Comparison of ENCODE assay signal across 8 cellular contexts in the genomic region with DNA sequence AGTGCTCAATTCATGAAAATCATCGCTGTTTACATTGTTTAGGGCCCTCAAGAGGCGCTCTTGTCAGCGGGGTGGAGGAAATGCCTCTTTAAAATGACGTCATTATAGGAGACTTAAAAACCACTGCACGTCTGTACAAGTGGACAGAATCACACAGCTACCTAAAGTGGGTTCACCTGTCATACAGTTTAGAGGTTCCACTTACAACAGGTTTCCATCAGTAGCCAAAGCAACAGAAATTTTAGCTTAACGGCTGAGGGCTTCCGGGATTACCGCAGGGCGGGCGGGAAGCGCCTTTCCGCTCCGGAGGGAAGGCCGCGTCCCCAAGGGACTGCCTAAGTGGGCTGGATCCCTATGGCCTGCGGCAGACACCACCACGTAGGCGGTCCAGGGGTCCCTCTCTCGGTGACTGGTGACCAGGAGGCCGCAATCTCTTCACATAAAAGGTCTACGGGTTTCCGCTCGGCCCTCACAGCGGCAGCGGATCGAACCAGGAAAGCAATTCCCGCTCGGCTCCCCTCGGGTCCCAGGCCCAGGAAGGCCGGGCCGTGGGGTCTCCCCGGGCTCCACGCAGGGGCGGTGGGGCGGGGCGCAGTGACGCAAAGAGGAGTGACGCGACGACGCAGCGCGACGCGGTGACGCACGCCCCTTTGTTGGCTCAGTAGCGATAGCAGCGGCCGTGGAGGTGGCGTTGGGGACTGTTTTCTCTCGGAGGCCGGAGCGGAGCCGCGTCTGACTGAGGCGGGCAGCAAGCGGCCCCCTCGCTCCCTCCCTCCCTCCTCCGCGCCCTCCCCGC. TPM values are rescaled to one million over a fixed set of nuclear protein-coding genes. Genes with fewer than 3 reads are reported as not detected.
DNase-seq lines count a peak whose midpoint lies in the region; ATAC-seq and TF ChIP-seq lines count a peak whose summit lies in the region.

A gene with protein sequence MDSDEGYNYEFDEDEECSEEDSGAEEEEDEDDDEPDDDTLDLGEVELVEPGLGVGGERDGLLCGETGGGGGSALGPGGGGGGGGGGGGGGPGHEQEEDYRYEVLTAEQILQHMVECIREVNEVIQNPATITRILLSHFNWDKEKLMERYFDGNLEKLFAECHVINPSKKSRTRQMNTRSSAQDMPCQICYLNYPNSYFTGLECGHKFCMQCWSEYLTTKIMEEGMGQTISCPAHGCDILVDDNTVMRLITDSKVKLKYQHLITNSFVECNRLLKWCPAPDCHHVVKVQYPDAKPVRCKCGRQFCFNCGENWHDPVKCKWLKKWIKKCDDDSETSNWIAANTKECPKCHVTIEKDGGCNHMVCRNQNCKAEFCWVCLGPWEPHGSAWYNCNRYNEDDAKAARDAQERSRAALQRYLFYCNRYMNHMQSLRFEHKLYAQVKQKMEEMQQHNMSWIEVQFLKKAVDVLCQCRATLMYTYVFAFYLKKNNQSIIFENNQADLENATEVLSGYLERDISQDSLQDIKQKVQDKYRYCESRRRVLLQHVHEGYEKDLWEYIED (plus strand): TSS at position 661 of the 796 bp plus-strand sequence. CDS start 310 bp downstream, outside the sequence.

- peak within 1 kb of the TSS; percentile 10; the same call in 1 of the 3 replicates for H2BK15ac ChIP-seq in IMR-90 (ENCODE audit: low read depth, low read length)

- H3K9me3 ChIP-seq in IMR-90 (ENCODE audit: control insufficient read depth, insufficient read depth, low read length) (no peaks in the 10 kb centered on the region), OCI-LY7 (ENCODE audit: low read length) (no peaks in the 10 kb centered on the region), mucosa of rectum (ENCODE audit: control insufficient read depth in 2 of 2, low read length in 2 of 2) (no peaks in the 10 kb centered on the region)

- H3K27me3 ChIP-seq in IMR-90 (ENCODE audit: control insufficient read depth, insufficient read depth, low read length), result no peaks in the 10 kb centered on the region
- no peaks in the 10 kb centered on the region for H3K27me3 ChIP-seq in mucosa of rectum (ENCODE audit: control insufficient read depth in 2 of 2, insufficient read depth in 2 of 2, low read length in 2 of 2)

- H2BK20ac ChIP-seq in IMR-90 (ENCODE audit: low read depth, low read length), result no peak within 1 kb of the TSS; the same call in 1 of the 2 replicates

- peaks cover 0 to 26% of the 10 kb centered on the region in 2 experiments; a peak in 3 of 4 replicates for H3K79me1 ChIP-seq in IMR-90 (ENCODE audit: low read depth in 1 of 2, low read length in 2 of 2)

- H3K36me3 ChIP-seq in IMR-90 (ENCODE audit: control insufficient read depth, insufficient read depth, low read length), result peaks cover 5% of the 10 kb centered on the region; the same call in 1 of the 2 replicates
- peaks cover 38% of the 10 kb centered on the region for H3K36me3 ChIP-seq in OCI-LY7 (ENCODE audit: insufficient read depth, low read length)
- H3K36me3 ChIP-seq in mucosa of rectum (ENCODE audit: control insufficient read depth in 2 of 2, insufficient read depth in 2 of 2, low read length in 2 of 2), result peaks cover 3% of the 10 kb centered on the region in 2 donors

- peak within 1 kb of the TSS; percentile 96 for H3K23ac ChIP-seq in IMR-90 (ENCODE audit: low read depth, low read length)

- H4K91ac ChIP-seq in IMR-90 (ENCODE audit: insufficient read depth, low read depth, low read length), result peak within 1 kb of the TSS; percentile 97

- H3K27ac ChIP-seq in IMR-90 (ENCODE audit: insufficient read depth, low read length) (peak within 1 kb of the TSS; percentile 98), OCI-LY7 (ENCODE audit: low read depth, low read length, poor library complexity, severe bottlenecking) (peak within 1 kb of the TSS; percentile 85), mucosa of rectum (ENCODE audit: low read depth in 2 of 2, low read length in 2 of 2) (peak within 1 kb of the TSS; percentile 100)

- peak within 1 kb of the TSS; percentile 96 for H4K5ac ChIP-seq in IMR-90 (ENCODE audit: low read depth, low read length)

- H2BK5ac ChIP-seq in IMR-90 (ENCODE audit: low read depth, low read length, poor library complexity, severe bottlenecking), result peak within 1 kb of the TSS; percentile 98

- H3K9me2 ChIP-seq in OCI-LY7 (ENCODE audit: insufficient read depth, low read length), result no peaks in the 10 kb centered on the region

- peak within 1 kb of the TSS; percentile 94 to 99 for H4K8ac ChIP-seq in IMR-90 (ENCODE audit: low read depth in 2 of 2, low read length in 2 of 2)

- TF ChIP-seq RAD21 in IMR-90 (IDR thresholded peaks at IDR 0.05; ENCODE audit: low read length), result peak; percentile 45

- H3K4me3 ChIP-seq in IMR-90 (ENCODE audit: insufficient read depth, low read depth, low read length) (peak within 1 kb of the TSS; percentile 97), OCI-LY7 (ENCODE audit: low read depth, low read length, poor library complexity, severe bottlenecking) (peak within 1 kb of the TSS; percentile 94), epithelial cell of proximal tubule (ENCODE audit: low read depth, low read length) (peak within 1 kb of the TSS; percentile 84), mucosa of rectum (ENCODE audit: low read length in 2 of 2) (peak within 1 kb of the TSS; percentile 85 to 95)

- peak; percentile 71 for DNase-seq in DMS153 (lab: John Stamatoyannopoulos, UW)
- peak; percentile 94 for DNase-seq in IMR-90
- peak; percentile 95 for DNase-seq in OCI-LY7 (ENCODE audit: low spot score)
- peak; percentile 96 for DNase-seq in activated T-cell treated with anti-CD3 and anti-CD28 coated beads for 48 hours (ENCODE audit: low read depth)
- peak; percentile 69 for DNase-seq in epithelial cell of proximal tubule (ENCODE audit: low read depth)
- peak; percentile 98 for DNase-seq in stimulated activated CD8-positive, alpha-beta memory T cell treated with anti-CD3 and anti-CD28 coated beads, Interleukin-4, amount 100 ng/mL, for 48 hours

- ATAC-seq in GM21526 (IDR thresholded peaks at IDR 0.05; ENCODE audit: low FRiP score, unreplicated experiment) (peak; percentile 71), IMR-90 (ENCODE audit: low read depth) (peak; percentile 88)

- H2AK9ac ChIP-seq in IMR-90 (replicated peaks; ENCODE audit: low read depth, low read length, poor library complexity), result peak within 1 kb of the TSS; percentile 97

- H3K4me1 ChIP-seq in IMR-90 (ENCODE audit: control insufficient read depth, insufficient read depth, low read length) (peaks cover 2% of the 10 kb centered on the region), OCI-LY7 (ENCODE audit: insufficient read depth, low read length, poor library complexity, severe bottlenecking) (peaks cover 30% of the 10 kb centered on the region), mucosa of rectum (ENCODE audit: control insufficient read depth in 2 of 2, insufficient read depth in 2 of 2, low read length in 2 of 2) (peaks cover 14 to 23% of the 10 kb centered on the region in 2 donors)

- POLR2A ChIA-PET in IMR-90 (lab: Charles Lee; ENCODE audit: unreplicated experiment) (no interaction called here), OCI-LY7 (lab: Charles Lee) (interaction anchor here (0.8 to 1.8 kb wide), 5 partner anchors 17 to 98 kb away, joined by 3 to 5 read pairs (median 4); a partner anchor contains a TSS)

- peak; percentile 95 for TF ChIP-seq POLR2A in IMR-90 (IDR thresholded peaks at IDR 0.05; ENCODE audit: low read depth, low read length)

- no peaks in the 10 kb centered on the region for H3K9me1 ChIP-seq in IMR-90 (ENCODE audit: insufficient read depth, low read length)

- peaks cover 44% of the 10 kb centered on the region for H3K79me2 ChIP-seq in OCI-LY7 (ENCODE audit: insufficient read depth, low read depth, low read length)

- 0% methylated on average over 21 of the region's 62 CpGs; no CpG with 5 or more reads in 1 of the 2 experiments for WGBS in IMR-90 (ENCODE audit: extremely low coverage in 2 of 2, insufficient read length in 1 of 2), 2 experiments

- peak within 1 kb of the TSS; percentile 99 for H3K9ac ChIP-seq in IMR-90 (ENCODE audit: low read depth, low read length)
- H3K9ac ChIP-seq in mucosa of rectum (ENCODE audit: low read depth in 1 of 2, low read length in 2 of 2), result peak within 1 kb of the TSS; percentile 100

- peak within 1 kb of the TSS; percentile 98 for H3K4me2 ChIP-seq in IMR-90 (ENCODE audit: low read depth, low read length)
- peak within 1 kb of the TSS; percentile 96 for H3K4me2 ChIP-seq in OCI-LY7 (ENCODE audit: low read length)

- peaks cover 41% of the 10 kb centered on the region for H4K20me1 ChIP-seq in IMR-90 (ENCODE audit: insufficient read depth, low read length)
- H4K20me1 ChIP-seq in OCI-LY7 (ENCODE audit: insufficient read depth, low read length), result peaks cover 20% of the 10 kb centered on the region

- H3K56ac ChIP-seq in IMR-90 (ENCODE audit: extremely low read depth, insufficient read depth, low read length), result peak within 1 kb of the TSS; percentile 86

- BruUV-seq in IMR-90 (replicated peaks; lab: Mats Ljungman, UMichigan) (TSS peak; percentile 74), OCI-LY7 (replicated peaks; lab: Mats Ljungman, UMichigan) (TSS peak; percentile 87)

- H2AFZ ChIP-seq in IMR-90 (replicated peaks; ENCODE audit: low read length, poor library complexity), result peak within 1 kb of the TSS; percentile 99
- H2AFZ ChIP-seq in OCI-LY7 (ENCODE audit: low read length), result peak within 1 kb of the TSS; percentile 77

- CTCF ChIA-PET in IMR-90 (lab: Yijun Ruan, JAX), result interaction anchor here (1.1 to 1.2 kb wide), 3 partner anchors 19 to 161 kb away, joined by 3 read pairs; no protein-coding TSS in a partner anchor
- CTCF ChIA-PET in OCI-LY7 (lab: Charles Lee; ENCODE audit: unreplicated experiment), result interaction anchor here (0.8 kb wide), 1 partner anchor 9 kb away, joined by 3 read pairs; no protein-coding TSS in a partner anchor

- TF ChIP-seq CTCF in IMR-90 (conservative IDR thresholded peaks at IDR 0.05; ENCODE audit: low read depth, low read length), result peak; percentile 53
- peak; percentile 70 for TF ChIP-seq CTCF in OCI-LY7 (conservative IDR thresholded peaks at IDR 0.05; ENCODE audit: low read length)
- peak; percentile 40 for TF ChIP-seq CTCF in epithelial cell of proximal tubule (conservative IDR thresholded peaks at IDR 0.05; ENCODE audit: low read depth, low read length)

- peak within 1 kb of the TSS; percentile 91 for H3K18ac ChIP-seq in IMR-90 (ENCODE audit: low read depth, low read length)

- dilution Hi-C loops in IMR-90 (cut with HindIII; ENCODE audit: low sequenced_read_pairs, unreplicated experiment), result no loop called here

- peak within 1 kb of the TSS; percentile 95 for H3K14ac ChIP-seq in IMR-90 (replicated peaks; ENCODE audit: low read depth, low read length)

- peak within 1 kb of the TSS; percentile 63 for H2BK120ac ChIP-seq in IMR-90 (ENCODE audit: low read depth, low read length)

- H3K4ac ChIP-seq in IMR-90 (ENCODE audit: low read depth, low read length), result peak within 1 kb of the TSS; percentile 94

- in situ Hi-C loops in IMR-90 (cut with MboI; ENCODE audit: low sequenced_read_pairs), result no loop called here

- peak within 1 kb of the TSS; percentile 98 for H2AK5ac ChIP-seq in IMR-90 (ENCODE audit: low read depth, low read length)

- intact Hi-C loops in IMR-90 (cut with micrococcal nuclease) (loop anchor here (1.0 to 5.0 kb wide), 2 partner anchors 113 to 162 kb away; no protein-coding TSS in a partner anchor), OCI-LY7 (cut with micrococcal nuclease; ENCODE audit: unreplicated experiment) (loop anchor here (2.0 to 10.0 kb wide), 3 partner anchors 202 to 243 kb away; a partner anchor contains a TSS)

RNA-seq across cellular contexts. Expression of the gene that starts here (rescaled TPM):
- total RNA-seq in IMR-90 (2012; rRNA removed) (41.2 and 41.9 TPM in 2 replicates), OCI-LY7 (2022) (142 and 153 TPM in 2 replicates), epithelial cell of proximal tubule (21.9 and 29.3 TPM in 2 replicates)
- polyA plus RNA-seq in IMR-90 (2012; rRNA removed), result 24.0 and 25.5 TPM in 2 replicates
- 17.1 and 21.0 TPM in 2 replicates for polyA plus RNA-seq in IMR-90 (2012; cell fraction: cytosol; rRNA removed)
- 26.6 and 79.4 TPM in 2 replicates for polyA plus RNA-seq in IMR-90 (2012; cell fraction: nucleus; rRNA removed; ENCODE audit: low replicate concordance)
- total RNA-seq in OCI-LY7 (2014; rRNA removed; shearing (Covaris generic)), result 33.0 and 37.1 TPM in 2 replicates

Comparison
In these comparisons a context has a peak if more than half of its experiments do, and no peak if none do; other contexts are left out.
1. Peak in every context shown above with its lines: DNase-seq, ATAC-seq, H3K4me3 ChIP-seq and H3K27ac ChIP-seq.